ENCODE assay signal across 18 cellular contexts in the genomic region with DNA sequence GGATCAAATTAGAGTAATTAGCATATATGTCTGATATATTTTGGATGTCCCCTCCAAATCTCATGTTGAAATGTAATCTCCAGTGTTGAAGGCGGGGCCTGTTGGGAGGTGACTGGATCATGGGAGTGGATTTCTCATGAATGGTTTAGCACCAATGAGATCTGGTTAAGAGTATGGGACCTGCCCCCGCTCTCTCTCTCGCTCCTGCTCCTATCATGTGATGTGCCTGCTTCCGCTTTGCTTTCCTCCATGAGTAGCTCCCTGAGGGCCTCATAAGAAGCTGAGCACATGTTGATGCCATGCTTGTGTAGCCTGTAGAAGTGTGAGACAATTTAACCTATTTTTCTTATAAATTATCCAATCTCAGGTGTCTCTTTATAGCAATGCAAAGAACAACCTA.
"Had no signal": no experiment of that assay in that cellular context is flagged by ENCODE, and none has a peak within 500 bp of the region (broad histone marks: within the 10 kb centered on the region; RNA-seq: fewer than 3 reads in every experiment).

No MANE protein-coding gene starts in this region.

- H3K4me1 Mint-ChIP-seq: naive thymus-derived CD8-positive, alpha-beta T cell had no signal

- H3K4me3 ChIP-seq: hepatocyte, mucosa of descending colon, stomach, thoracic aorta, transverse colon had no signal

- H3K36me3 Mint-ChIP-seq: naive thymus-derived CD8-positive, alpha-beta T cell had no signal

- H3K27ac ChIP-seq: hepatocyte, neutrophil, stomach, thoracic aorta, transverse colon had no signal

- DNase-seq: erythroblast; foreskin melanocyte; head of caudate nucleus; mammary epithelial cell; mucosa of descending colon; naive thymus-derived CD8-positive, alpha-beta T cell; posterior cingulate gyrus; stimulated activated CD4-positive, alpha-beta T cell treated with anti-CD3 and anti-CD28 coated beads, Interleukin-2, amount 100 ng/mL, for 24 hours; stimulated activated naive CD4-positive, alpha-beta T cell; stomach; substantia nigra; transverse colon had no signal

- H3K27me3 ChIP-seq: hepatocyte, neutrophil, stomach, transverse colon had no signal

- H3K4me2 ChIP-seq: hepatocyte had no signal

- H3K9me3 ChIP-seq: mucosa of descending colon, neutrophil, stomach, thoracic aorta, transverse colon had no signal

- ATAC-seq: left lobe of liver; mucosa of descending colon; naive thymus-derived CD8-positive, alpha-beta T cell; sciatic nerve had no signal

- H3K27me3 Mint-ChIP-seq: dendritic cell treated with granulocyte-macrophage colony-stimulating factor and Interleukin-4, amounts not matched to agents 40 ng/mL and 50 ng/mL, for 4 days had no signal

- H3K9me3 Mint-ChIP-seq: dendritic cell treated with granulocyte-macrophage colony-stimulating factor and Interleukin-4, amounts not matched to agents 40 ng/mL and 50 ng/mL, for 4 days; naive thymus-derived CD8-positive, alpha-beta T cell had no signal

- H2AFZ ChIP-seq: hepatocyte had no signal

- H3K27ac Mint-ChIP-seq: dendritic cell treated with granulocyte-macrophage colony-stimulating factor and Interleukin-4, amounts not matched to agents 40 ng/mL and 50 ng/mL, for 4 days; naive thymus-derived CD8-positive, alpha-beta T cell had no signal

- H3K4me3 Mint-ChIP-seq: dendritic cell treated with granulocyte-macrophage colony-stimulating factor and Interleukin-4, amounts not matched to agents 40 ng/mL and 50 ng/mL, for 4 days; naive thymus-derived CD8-positive, alpha-beta T cell had no signal

- H3K36me3 ChIP-seq: neutrophil, transverse colon had no signal

- H3K4me1 ChIP-seq: transverse colon had no signal
